8 cellular contexts compared by ENCODE assay signal in the genomic region with DNA sequence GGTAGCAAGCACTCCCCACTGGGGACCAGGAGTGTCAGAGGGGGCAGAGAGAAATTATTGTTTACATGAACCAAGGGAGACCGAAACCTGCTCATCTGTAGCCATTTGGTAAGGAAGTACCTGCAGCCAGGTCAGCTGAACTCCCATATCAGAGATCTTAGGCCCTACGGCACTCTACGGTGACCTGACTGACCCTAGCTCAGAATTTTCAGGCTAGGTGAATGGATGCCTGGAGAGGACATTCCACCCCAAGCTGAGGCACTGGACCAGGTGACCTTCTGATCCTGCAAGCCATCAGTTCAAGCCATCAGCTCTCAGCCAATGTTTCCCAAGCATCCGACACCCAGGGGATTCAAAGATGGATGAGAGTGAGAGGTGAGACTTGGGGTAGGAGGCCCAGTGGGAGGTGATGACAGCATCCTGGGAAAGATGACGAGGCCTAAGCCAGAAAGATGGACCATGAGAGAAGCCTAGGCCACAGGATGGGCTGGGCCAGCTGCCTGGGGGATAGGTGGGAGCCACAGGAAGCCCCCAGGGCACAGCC. TPM values are rescaled to one million over a fixed set of nuclear protein-coding genes. Genes with fewer than 3 reads are reported as not detected.
"Had no signal": no experiment of that assay in that cellular context is flagged by ENCODE, and none has a peak within 500 bp of the region (broad histone marks: within the 10 kb centered on the region; RNA-seq: fewer than 3 reads in every experiment).

No MANE protein-coding gene starts in this region.

- H3K27ac Mint-ChIP-seq: GM23338, H9, IgD-negative memory B cell had no signal

- DNase-seq: H9, HCEC 1CT had no signal

- H2AFZ ChIP-seq: GM23338 had no signal

- FAIRE-seq: H1, H54, HTR-8/SVneo had no signal

- H3K4me3 Mint-ChIP-seq: GM23338, H9, IgD-negative memory B cell had no signal

- H3K4me1 Mint-ChIP-seq: IgD-negative memory B cell had no signal

- H3K4me2 ChIP-seq: GM23338 had no signal

- H3K4me3 ChIP-seq: GM23338 had no signal

- ATAC-seq: GM23338 had no signal

- H3K9me3 Mint-ChIP-seq: GM23338, H9, IgD-negative memory B cell had no signal

RNA-seq across cellular contexts. Expression of a gene that starts 2.8 kb away (rescaled TPM):
- total RNA-seq: HT-29 had no signal
- polyA plus RNA-seq: GM23338, IgD-negative memory B cell had no signal
